1 cellular context compared by ENCODE assay signal in genomic region chr4:135283934-135284333, GRCh38.
TF ChIP-seq lines count a peak whose summit lies in the region.

No MANE protein-coding gene starts in this region.

TF ChIP-seq in SK-N-SH treated with all-trans-retinoic acid at 6 μM for 48 hours, 23 proteins besides CTCF, POLR2A, EP300 and RAD21 (continued from another document):
- TF ChIP-seq PATZ1 (CRISPR knock-in tag; IDR thresholded peaks at IDR 0.05; ENCODE audit: borderline replicate concordance) (no peak), ISL1 (CRISPR knock-in tag; IDR thresholded peaks at IDR 0.05) (no peak), TOX (CRISPR knock-in tag; IDR thresholded peaks at IDR 0.05; ENCODE audit: borderline replicate concordance) (no peak), ARNTL (CRISPR knock-in tag; IDR thresholded peaks at IDR 0.05; ENCODE audit: borderline replicate concordance, low read depth) (no peak), OSR1 (CRISPR knock-in tag; IDR thresholded peaks at IDR 0.05) (no peak), POU6F1 (CRISPR knock-in tag; IDR thresholded peaks at IDR 0.05; ENCODE audit: borderline replicate concordance, low read depth) (no peak), ESRRG (CRISPR knock-in tag; IDR thresholded peaks at IDR 0.05) (no peak), ZFP3 (CRISPR knock-in tag; IDR thresholded peaks at IDR 0.05) (no peak), SNAI2 (CRISPR knock-in tag; IDR thresholded peaks at IDR 0.05) (no peak), RARB (CRISPR knock-in tag; IDR thresholded peaks at IDR 0.05) (no peak), PPARA (CRISPR knock-in tag; IDR thresholded peaks at IDR 0.05; ENCODE audit: borderline replicate concordance) (no peak), ZNF565 (CRISPR knock-in tag; conservative IDR thresholded peaks at IDR 0.05; ENCODE audit: low read depth) (no peak), TCF4 (CRISPR knock-in tag; IDR thresholded peaks at IDR 0.05; ENCODE audit: borderline replicate concordance) (no peak)
- TF ChIP-seq, protein P1, sequence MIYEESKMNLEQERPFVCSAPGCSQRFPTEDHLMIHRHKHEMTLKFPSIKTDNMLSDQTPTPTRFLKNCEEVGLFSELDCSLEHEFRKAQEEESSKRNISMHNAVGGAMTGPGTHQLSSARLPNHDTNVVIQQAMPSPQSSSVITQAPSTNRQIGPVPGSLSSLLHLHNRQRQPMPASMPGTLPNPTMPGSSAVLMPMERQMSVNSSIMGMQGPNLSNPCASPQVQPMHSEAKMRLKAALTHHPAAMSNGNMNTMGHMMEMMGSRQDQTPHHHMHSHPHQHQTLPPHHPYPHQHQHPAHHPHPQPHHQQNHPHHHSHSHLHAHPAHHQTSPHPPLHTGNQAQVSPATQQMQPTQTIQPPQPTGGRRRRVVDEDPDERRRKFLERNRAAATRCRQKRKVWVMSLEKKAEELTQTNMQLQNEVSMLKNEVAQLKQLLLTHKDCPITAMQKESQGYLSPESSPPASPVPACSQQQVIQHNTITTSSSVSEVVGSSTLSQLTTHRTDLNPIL (CRISPR knock-in tag; IDR thresholded peaks at IDR 0.05; ENCODE audit: low read depth) = no peak
